20 cellular contexts compared by ENCODE assay signal in genomic region chr20:10962937-10963336, GRCh38.
A peak's percentile ranks its signal among the peaks of the same experiment; 100 is the strongest.
DNase-seq lines count a peak whose midpoint lies in the region; ATAC-seq, FAIRE-seq and TF ChIP-seq lines count a peak whose summit lies in the region.
"Had no signal": no experiment of that assay in that cellular context is flagged by ENCODE, and none has a peak within 500 bp of the region (broad histone marks: within the 10 kb centered on the region; RNA-seq: fewer than 3 reads in every experiment).

No MANE protein-coding gene starts in this region.

- peaks cover 39% of the 10 kb centered on the region for H3K4me1 ChIP-seq in left ventricle myocardium inferior

- no peak overlapping the region for H3K27ac Mint-ChIP-seq in naive thymus-derived CD8-positive, alpha-beta T cell
- H3K27ac Mint-ChIP-seq: CD4-positive, CD25-positive, alpha-beta regulatory T cell; CD8-positive, alpha-beta memory T cell had no signal

- H3K9me3 Mint-ChIP-seq in naive thymus-derived CD8-positive, alpha-beta T cell, result peaks cover 0 to 11% (median 7%) of the 10 kb centered on the region in 9 donors

- no peaks in the 10 kb centered on the region for H3K4me1 Mint-ChIP-seq in naive thymus-derived CD8-positive, alpha-beta T cell
- H3K4me1 Mint-ChIP-seq: CD4-positive, CD25-positive, alpha-beta regulatory T cell; CD8-positive, alpha-beta memory T cell had no signal

- no peak for TF ChIP-seq CTCF in left ventricle myocardium inferior (IDR thresholded peaks at IDR 0.05; ENCODE audit: borderline replicate concordance)

- no peaks in the 10 kb centered on the region for H3K9me3 ChIP-seq in left ventricle myocardium inferior (replicated peaks)

- H3K27ac ChIP-seq in left ventricle myocardium inferior (replicated peaks), result peak overlapping the region; percentile 67
- H3K27ac ChIP-seq: 22Rv1, GM23248 had no signal

- no peak for DNase-seq in left ventricle myocardium inferior
- DNase-seq in left ventricle myocardium superior, result no peak
- no peak for DNase-seq in naive thymus-derived CD8-positive, alpha-beta T cell
- DNase-seq in cerebellar nuclear complex (lab: John Stamatoyannopoulos, UW), result no peak
- DNase-seq in NCI-H128 (lab: John Stamatoyannopoulos, UW; ENCODE audit: unreplicated experiment), result no peak
- DNase-seq: C1 segment of cervical spinal cord; Caco-2; CD4-positive, CD25-positive, alpha-beta regulatory T cell; CD8-positive, alpha-beta memory T cell; GM23248; HCEC 1CT; Karpas-422; KBM-7 had no signal

- intact Hi-C loops in left ventricle myocardium inferior (cut with micrococcal nuclease), result no loop called here
- intact Hi-C loops in left ventricle myocardium superior (cut with micrococcal nuclease), result no loop called here

- H3K4me3 Mint-ChIP-seq in naive thymus-derived CD8-positive, alpha-beta T cell, result no peak overlapping the region
- H3K4me3 Mint-ChIP-seq: CD4-positive, CD25-positive, alpha-beta regulatory T cell; CD8-positive, alpha-beta memory T cell had no signal

- no peak for TF ChIP-seq RAD21 in Ishikawa (IDR thresholded peaks at IDR 0.05; ENCODE audit: low read depth)

- H3K27me3 ChIP-seq in left ventricle myocardium inferior (ENCODE audit: low read depth), result no peaks in the 10 kb centered on the region

- peak; percentile 12 for FAIRE-seq in endometrium (lab: Jason Lieb, UNC)
- FAIRE-seq: D721Med, G401.6, GM12891, H54 had no signal

- peaks cover 0 to 5% (median 0%) of the 10 kb centered on the region in 3 donors for H3K36me3 Mint-ChIP-seq in naive thymus-derived CD8-positive, alpha-beta T cell
- H3K36me3 Mint-ChIP-seq: CD4-positive, CD25-positive, alpha-beta regulatory T cell; CD8-positive, alpha-beta memory T cell had no signal

- no peak for ATAC-seq in left ventricle myocardium superior
- no peak for ATAC-seq in naive thymus-derived CD8-positive, alpha-beta T cell

- POLR2A ChIA-PET in naive thymus-derived CD8-positive, alpha-beta T cell (lab: Charles Lee), result no interaction called here

- TF ChIP-seq EP300 in Ishikawa (IDR thresholded peaks at IDR 0.05; ENCODE audit: borderline replicate concordance), result no peak

- no peak overlapping the region for H3K4me3 ChIP-seq in left ventricle myocardium inferior
- H3K4me3 ChIP-seq: GM23248 had no signal

- H3K36me3 ChIP-seq in left ventricle myocardium inferior, result no peaks in the 10 kb centered on the region

- no peaks in the 10 kb centered on the region for H3K27me3 Mint-ChIP-seq in naive thymus-derived CD8-positive, alpha-beta T cell
- H3K27me3 Mint-ChIP-seq: CD4-positive, CD25-positive, alpha-beta regulatory T cell had no signal

TF ChIP-seq in Ishikawa, 13 proteins besides CTCF, POLR2A, EP300 and RAD21:
- TF ChIP-seq CEBPB (IDR thresholded peaks at IDR 0.05) (no peak), EGR1 (IDR thresholded peaks at IDR 0.05) (no peak), USF1 (IDR thresholded peaks at IDR 0.05) (peak; percentile 18; the same call in 1 of the 2 replicates), CREB1 (IDR thresholded peaks at IDR 0.05; ENCODE audit: low read depth) (no peak), NFIC (IDR thresholded peaks at IDR 0.05) (no peak), REST (IDR thresholded peaks at IDR 0.05; ENCODE audit: low read depth) (no peak), TCF12 (IDR thresholded peaks at IDR 0.05; ENCODE audit: low read depth) (no peak), TAF1 (IDR thresholded peaks at IDR 0.05; ENCODE audit: low read depth) (no peak)
